10 cellular contexts compared by ENCODE assay signal in the genomic region with DNA sequence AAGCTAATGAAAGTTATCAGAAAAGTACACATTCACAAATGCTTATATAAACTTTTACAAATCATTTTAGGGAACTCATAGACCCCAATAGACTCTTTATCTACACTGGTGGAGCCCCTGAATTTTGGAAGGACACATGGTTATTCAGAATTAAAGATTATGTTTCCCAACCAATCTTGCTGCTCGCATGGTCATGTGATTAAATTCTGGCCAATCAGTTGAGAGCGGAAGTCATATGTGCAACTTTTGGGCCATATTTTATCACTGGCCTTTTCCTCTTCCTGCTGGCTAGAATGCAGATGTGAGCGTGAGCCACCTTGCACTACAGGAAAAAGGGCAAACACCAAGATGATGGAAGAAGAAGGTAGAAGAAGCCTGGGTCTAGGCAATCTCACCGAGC.
"Had no signal": no experiment of that assay in that cellular context is flagged by ENCODE, and none has a peak within 500 bp of the region (broad histone marks: within the 10 kb centered on the region; RNA-seq: fewer than 3 reads in every experiment).

No MANE protein-coding gene starts in this region.

- H3K4me3 ChIP-seq: GM23338 had no signal

- ATAC-seq: GM23338, HepG2 had no signal

- H3K9ac ChIP-seq: KMS-11 had no signal

- FAIRE-seq: H1, H54, HepG2 had no signal

- DNase-seq: H9, HCEC 1CT, Karpas-422, KBM-7 had no signal

- H3K4me2 ChIP-seq: GM23338, KMS-11 had no signal

- H2AFZ ChIP-seq: GM23338 had no signal

- H3K27ac ChIP-seq: HL-60, KMS-11 had no signal
